In genomic region chr17:2710804-2711607, GRCh38 we compare ENCODE assay signal across 1 cellular context.
TF ChIP-seq lines count a peak whose summit lies in the region.

No MANE protein-coding gene starts in this region.

TF ChIP-seq in HepG2, 621 proteins besides CTCF, POLR2A, EP300 and RAD21 (continued from another document and continues in another):
- TF ChIP-seq, protein P1, sequence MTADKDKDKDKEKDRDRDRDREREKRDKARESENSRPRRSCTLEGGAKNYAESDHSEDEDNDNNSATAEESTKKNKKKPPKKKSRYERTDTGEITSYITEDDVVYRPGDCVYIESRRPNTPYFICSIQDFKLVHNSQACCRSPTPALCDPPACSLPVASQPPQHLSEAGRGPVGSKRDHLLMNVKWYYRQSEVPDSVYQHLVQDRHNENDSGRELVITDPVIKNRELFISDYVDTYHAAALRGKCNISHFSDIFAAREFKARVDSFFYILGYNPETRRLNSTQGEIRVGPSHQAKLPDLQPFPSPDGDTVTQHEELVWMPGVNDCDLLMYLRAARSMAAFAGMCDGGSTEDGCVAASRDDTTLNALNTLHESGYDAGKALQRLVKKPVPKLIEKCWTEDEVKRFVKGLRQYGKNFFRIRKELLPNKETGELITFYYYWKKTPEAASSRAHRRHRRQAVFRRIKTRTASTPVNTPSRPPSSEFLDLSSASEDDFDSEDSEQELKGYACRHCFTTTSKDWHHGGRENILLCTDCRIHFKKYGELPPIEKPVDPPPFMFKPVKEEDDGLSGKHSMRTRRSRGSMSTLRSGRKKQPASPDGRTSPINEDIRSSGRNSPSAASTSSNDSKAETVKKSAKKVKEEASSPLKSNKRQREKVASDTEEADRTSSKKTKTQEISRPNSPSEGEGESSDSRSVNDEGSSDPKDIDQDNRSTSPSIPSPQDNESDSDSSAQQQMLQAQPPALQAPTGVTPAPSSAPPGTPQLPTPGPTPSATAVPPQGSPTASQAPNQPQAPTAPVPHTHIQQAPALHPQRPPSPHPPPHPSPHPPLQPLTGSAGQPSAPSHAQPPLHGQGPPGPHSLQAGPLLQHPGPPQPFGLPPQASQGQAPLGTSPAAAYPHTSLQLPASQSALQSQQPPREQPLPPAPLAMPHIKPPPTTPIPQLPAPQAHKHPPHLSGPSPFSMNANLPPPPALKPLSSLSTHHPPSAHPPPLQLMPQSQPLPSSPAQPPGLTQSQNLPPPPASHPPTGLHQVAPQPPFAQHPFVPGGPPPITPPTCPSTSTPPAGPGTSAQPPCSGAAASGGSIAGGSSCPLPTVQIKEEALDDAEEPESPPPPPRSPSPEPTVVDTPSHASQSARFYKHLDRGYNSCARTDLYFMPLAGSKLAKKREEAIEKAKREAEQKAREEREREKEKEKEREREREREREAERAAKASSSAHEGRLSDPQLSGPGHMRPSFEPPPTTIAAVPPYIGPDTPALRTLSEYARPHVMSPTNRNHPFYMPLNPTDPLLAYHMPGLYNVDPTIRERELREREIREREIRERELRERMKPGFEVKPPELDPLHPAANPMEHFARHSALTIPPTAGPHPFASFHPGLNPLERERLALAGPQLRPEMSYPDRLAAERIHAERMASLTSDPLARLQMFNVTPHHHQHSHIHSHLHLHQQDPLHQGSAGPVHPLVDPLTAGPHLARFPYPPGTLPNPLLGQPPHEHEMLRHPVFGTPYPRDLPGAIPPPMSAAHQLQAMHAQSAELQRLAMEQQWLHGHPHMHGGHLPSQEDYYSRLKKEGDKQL (CRISPR knock-in tag; IDR thresholded peaks at IDR 0.05; ENCODE audit: low read depth) = no peak
- peak; percentile 41; the same call in 1 of the 2 replicates for TF ChIP-seq ZNF546 (CRISPR knock-in tag; conservative IDR thresholded peaks at IDR 0.05)
- TF ChIP-seq RXRA (CRISPR knock-in tag; IDR thresholded peaks at IDR 0.05) = peak; percentile 57; the same call in 1 of the 2 replicates
- no peak for TF ChIP-seq ZNF496 (CRISPR knock-in tag; IDR thresholded peaks at IDR 0.05; ENCODE audit: insufficient replicate concordance)
- TF ChIP-seq, protein P2, sequence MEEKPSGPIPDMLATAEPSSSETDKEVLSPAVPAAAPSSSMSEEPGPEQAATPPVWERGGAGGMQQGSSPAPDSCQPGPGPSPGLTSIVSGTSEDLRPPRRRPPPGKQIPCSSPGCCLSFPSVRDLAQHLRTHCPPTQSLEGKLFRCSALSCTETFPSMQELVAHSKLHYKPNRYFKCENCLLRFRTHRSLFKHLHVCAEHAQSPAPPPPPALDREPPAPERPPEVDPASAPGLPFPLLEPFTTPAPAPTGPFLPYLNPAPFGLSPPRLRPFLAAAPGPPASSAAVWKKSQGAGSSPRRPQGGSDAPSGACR (CRISPR knock-in tag; IDR thresholded peaks at IDR 0.05) = 0 out of 2 replicates have a peak, but pooled peaks have one; percentile 69
- TF ChIP-seq, protein P3, sequence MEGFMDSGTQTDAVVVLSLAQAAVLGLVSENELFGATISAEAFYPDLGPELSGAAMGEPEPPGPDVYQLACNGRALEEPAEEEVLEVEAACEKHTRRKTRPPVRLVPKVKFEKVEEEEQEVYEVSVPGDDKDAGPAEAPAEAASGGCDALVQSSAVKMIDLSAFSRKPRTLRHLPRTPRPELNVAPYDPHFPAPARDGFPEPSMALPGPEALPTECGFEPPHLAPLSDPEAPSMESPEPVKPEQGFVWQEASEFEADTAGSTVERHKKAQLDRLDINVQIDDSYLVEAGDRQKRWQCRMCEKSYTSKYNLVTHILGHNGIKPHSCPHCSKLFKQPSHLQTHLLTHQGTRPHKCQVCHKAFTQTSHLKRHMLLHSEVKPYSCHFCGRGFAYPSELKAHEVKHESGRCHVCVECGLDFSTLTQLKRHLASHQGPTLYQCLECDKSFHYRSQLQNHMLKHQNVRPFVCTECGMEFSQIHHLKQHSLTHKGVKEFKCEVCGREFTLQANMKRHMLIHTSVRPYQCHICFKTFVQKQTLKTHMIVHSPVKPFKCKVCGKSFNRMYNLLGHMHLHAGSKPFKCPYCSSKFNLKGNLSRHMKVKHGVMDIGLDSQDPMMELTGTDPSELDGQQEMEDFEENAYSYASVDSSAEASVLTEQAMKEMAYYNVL (CRISPR knock-in tag; IDR thresholded peaks at IDR 0.05; ENCODE audit: borderline replicate concordance) = peak; percentile 17; the same call in 1 of the 2 replicates
- TF ChIP-seq, protein P4, sequence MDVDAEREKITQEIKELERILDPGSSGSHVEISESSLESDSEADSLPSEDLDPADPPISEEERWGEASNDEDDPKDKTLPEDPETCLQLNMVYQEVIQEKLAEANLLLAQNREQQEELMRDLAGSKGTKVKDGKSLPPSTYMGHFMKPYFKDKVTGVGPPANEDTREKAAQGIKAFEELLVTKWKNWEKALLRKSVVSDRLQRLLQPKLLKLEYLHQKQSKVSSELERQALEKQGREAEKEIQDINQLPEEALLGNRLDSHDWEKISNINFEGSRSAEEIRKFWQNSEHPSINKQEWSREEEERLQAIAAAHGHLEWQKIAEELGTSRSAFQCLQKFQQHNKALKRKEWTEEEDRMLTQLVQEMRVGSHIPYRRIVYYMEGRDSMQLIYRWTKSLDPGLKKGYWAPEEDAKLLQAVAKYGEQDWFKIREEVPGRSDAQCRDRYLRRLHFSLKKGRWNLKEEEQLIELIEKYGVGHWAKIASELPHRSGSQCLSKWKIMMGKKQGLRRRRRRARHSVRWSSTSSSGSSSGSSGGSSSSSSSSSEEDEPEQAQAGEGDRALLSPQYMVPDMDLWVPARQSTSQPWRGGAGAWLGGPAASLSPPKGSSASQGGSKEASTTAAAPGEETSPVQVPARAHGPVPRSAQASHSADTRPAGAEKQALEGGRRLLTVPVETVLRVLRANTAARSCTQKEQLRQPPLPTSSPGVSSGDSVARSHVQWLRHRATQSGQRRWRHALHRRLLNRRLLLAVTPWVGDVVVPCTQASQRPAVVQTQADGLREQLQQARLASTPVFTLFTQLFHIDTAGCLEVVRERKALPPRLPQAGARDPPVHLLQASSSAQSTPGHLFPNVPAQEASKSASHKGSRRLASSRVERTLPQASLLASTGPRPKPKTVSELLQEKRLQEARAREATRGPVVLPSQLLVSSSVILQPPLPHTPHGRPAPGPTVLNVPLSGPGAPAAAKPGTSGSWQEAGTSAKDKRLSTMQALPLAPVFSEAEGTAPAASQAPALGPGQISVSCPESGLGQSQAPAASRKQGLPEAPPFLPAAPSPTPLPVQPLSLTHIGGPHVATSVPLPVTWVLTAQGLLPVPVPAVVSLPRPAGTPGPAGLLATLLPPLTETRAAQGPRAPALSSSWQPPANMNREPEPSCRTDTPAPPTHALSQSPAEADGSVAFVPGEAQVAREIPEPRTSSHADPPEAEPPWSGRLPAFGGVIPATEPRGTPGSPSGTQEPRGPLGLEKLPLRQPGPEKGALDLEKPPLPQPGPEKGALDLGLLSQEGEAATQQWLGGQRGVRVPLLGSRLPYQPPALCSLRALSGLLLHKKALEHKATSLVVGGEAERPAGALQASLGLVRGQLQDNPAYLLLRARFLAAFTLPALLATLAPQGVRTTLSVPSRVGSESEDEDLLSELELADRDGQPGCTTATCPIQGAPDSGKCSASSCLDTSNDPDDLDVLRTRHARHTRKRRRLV (CRISPR knock-in tag; IDR thresholded peaks at IDR 0.05) = 0 out of 2 replicates have a peak, but pooled peaks have one; percentile 12
- TF ChIP-seq FOXJ3 (CRISPR knock-in tag; IDR thresholded peaks at IDR 0.05; ENCODE audit: borderline replicate concordance) = peak; percentile 62; the same call in 1 of the 2 replicates
- TF ChIP-seq RARA (CRISPR knock-in tag; IDR thresholded peaks at IDR 0.05) = peak; percentile 23; the same call in 1 of the 2 replicates
- peak; percentile 85 for TF ChIP-seq HNF1B (CRISPR knock-in tag; IDR thresholded peaks at IDR 0.05)
- TF ChIP-seq KMT2B (CRISPR knock-in tag; IDR thresholded peaks at IDR 0.05) = no peak
- TF ChIP-seq ATF3 (CRISPR knock-in tag; IDR thresholded peaks at IDR 0.05) = no peak
- 0 out of 2 replicates have a peak, but pooled peaks have one; percentile 34 for TF ChIP-seq ZNF263 (CRISPR knock-in tag; IDR thresholded peaks at IDR 0.05)
- no peak for TF ChIP-seq TCF12 (IDR thresholded peaks at IDR 0.05)
- TF ChIP-seq TCF12 (CRISPR knock-in tag; IDR thresholded peaks at IDR 0.05) = peak; percentile 27; the same call in 1 of the 2 replicates
- TF ChIP-seq TEAD2 (CRISPR knock-in tag; IDR thresholded peaks at IDR 0.05) = no peak
- TF ChIP-seq, protein P5, sequence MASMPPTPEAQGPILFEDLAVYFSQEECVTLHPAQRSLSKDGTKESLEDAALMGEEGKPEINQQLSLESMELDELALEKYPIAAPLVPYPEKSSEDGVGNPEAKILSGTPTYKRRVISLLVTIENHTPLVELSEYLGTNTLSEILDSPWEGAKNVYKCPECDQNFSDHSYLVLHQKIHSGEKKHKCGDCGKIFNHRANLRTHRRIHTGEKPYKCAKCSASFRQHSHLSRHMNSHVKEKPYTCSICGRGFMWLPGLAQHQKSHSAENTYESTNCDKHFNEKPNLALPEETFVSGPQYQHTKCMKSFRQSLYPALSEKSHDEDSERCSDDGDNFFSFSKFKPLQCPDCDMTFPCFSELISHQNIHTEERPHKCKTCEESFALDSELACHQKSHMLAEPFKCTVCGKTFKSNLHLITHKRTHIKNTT (CRISPR knock-in tag; IDR thresholded peaks at IDR 0.05) = no peak
- no peak for TF ChIP-seq MLLT10 (CRISPR knock-in tag; IDR thresholded peaks at IDR 0.05)
- TF ChIP-seq NFKB2 (CRISPR knock-in tag; IDR thresholded peaks at IDR 0.05; ENCODE audit: borderline replicate concordance) = no peak
- TF ChIP-seq, protein P6, sequence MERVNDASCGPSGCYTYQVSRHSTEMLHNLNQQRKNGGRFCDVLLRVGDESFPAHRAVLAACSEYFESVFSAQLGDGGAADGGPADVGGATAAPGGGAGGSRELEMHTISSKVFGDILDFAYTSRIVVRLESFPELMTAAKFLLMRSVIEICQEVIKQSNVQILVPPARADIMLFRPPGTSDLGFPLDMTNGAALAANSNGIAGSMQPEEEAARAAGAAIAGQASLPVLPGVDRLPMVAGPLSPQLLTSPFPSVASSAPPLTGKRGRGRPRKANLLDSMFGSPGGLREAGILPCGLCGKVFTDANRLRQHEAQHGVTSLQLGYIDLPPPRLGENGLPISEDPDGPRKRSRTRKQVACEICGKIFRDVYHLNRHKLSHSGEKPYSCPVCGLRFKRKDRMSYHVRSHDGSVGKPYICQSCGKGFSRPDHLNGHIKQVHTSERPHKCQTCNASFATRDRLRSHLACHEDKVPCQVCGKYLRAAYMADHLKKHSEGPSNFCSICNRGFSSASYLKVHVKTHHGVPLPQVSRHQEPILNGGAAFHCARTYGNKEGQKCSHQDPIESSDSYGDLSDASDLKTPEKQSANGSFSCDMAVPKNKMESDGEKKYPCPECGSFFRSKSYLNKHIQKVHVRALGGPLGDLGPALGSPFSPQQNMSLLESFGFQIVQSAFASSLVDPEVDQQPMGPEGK (CRISPR knock-in tag; IDR thresholded peaks at IDR 0.05) = peak; percentile 44
- TF ChIP-seq ELF3 (CRISPR knock-in tag; IDR thresholded peaks at IDR 0.05) = no peak
- TF ChIP-seq, protein P7, sequence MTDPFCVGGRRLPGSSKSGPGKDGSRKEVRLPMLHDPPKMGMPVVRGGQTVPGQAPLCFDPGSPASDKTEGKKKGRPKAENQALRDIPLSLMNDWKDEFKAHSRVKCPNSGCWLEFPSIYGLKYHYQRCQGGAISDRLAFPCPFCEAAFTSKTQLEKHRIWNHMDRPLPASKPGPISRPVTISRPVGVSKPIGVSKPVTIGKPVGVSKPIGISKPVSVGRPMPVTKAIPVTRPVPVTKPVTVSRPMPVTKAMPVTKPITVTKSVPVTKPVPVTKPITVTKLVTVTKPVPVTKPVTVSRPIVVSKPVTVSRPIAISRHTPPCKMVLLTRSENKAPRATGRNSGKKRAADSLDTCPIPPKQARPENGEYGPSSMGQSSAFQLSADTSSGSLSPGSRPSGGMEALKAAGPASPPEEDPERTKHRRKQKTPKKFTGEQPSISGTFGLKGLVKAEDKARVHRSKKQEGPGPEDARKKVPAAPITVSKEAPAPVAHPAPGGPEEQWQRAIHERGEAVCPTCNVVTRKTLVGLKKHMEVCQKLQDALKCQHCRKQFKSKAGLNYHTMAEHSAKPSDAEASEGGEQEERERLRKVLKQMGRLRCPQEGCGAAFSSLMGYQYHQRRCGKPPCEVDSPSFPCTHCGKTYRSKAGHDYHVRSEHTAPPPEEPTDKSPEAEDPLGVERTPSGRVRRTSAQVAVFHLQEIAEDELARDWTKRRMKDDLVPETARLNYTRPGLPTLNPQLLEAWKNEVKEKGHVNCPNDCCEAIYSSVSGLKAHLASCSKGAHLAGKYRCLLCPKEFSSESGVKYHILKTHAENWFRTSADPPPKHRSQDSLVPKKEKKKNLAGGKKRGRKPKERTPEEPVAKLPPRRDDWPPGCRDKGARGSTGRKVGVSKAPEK (CRISPR knock-in tag; IDR thresholded peaks at IDR 0.05; ENCODE audit: borderline replicate concordance) = no peak
- TF ChIP-seq ZBTB8A (CRISPR knock-in tag; IDR thresholded peaks at IDR 0.05; ENCODE audit: borderline replicate concordance, low read depth) = no peak
- TF ChIP-seq SUZ12 (IDR thresholded peaks at IDR 0.05; ENCODE audit: low read depth, low read length) = no peak
- TF ChIP-seq TRIM24 (CRISPR knock-in tag; IDR thresholded peaks at IDR 0.05) = no peak
- TF ChIP-seq BCL6 (CRISPR knock-in tag; IDR thresholded peaks at IDR 0.05) = peak; percentile 6; the same call in 1 of the 2 replicates
- TF ChIP-seq SIN3A (IDR thresholded peaks at IDR 0.05; ENCODE audit: borderline replicate concordance, low read depth, low read length) = no peak
- no peak for TF ChIP-seq CAMTA2 (CRISPR knock-in tag; IDR thresholded peaks at IDR 0.05; ENCODE audit: borderline replicate concordance)
- 0 out of 2 replicates have a peak, but pooled peaks have one; percentile 54 for TF ChIP-seq ISX (CRISPR knock-in tag; conservative IDR thresholded peaks at IDR 0.05)
- TF ChIP-seq ZNF367 (CRISPR knock-in tag; IDR thresholded peaks at IDR 0.05; ENCODE audit: borderline replicate concordance) = no peak
